In genomic region chr4:143558823-143559756, GRCh38 we compare ENCODE assay signal across 8 cellular contexts. TPM values are rescaled to one million over a fixed set of nuclear protein-coding genes. Genes with fewer than 3 reads are reported as not detected.
DNase-seq lines count a peak whose midpoint lies in the region; ATAC-seq and TF ChIP-seq lines count a peak whose summit lies in the region.

No MANE protein-coding gene starts in this region.

- H3K36me3 ChIP-seq in HUES6 (ENCODE audit: control insufficient read depth, insufficient read depth, low read length): peaks cover 12% of the 10 kb centered on the region
- H3K36me3 ChIP-seq in heart left ventricle: peaks cover 0 to 29% (median 11%) of the 10 kb centered on the region in 9 donors

- peak; percentile 82 to 92 (median 88) for ATAC-seq in heart left ventricle

- H3K9me3 Mint-ChIP-seq in Calu3 (ENCODE audit: low read depth, unreplicated experiment) (no peaks in the 10 kb centered on the region), type B pancreatic cell (no peaks in the 10 kb centered on the region)
- peaks cover 5% of the 10 kb centered on the region for H3K9me3 Mint-ChIP-seq in activated naive CD8-positive, alpha-beta T cell treated with anti-CD3 and anti-CD28 coated beads for 36 hours

- intact Hi-C loops in Calu3 (cut with micrococcal nuclease; ENCODE audit: unreplicated experiment) (loop anchor here (5.0 kb wide), 2 partner anchors 348 to 733 kb away; partner anchors contain the start of gene GYPE), heart left ventricle (cut with DNase I) (loop anchor here in 1 of 10 donors (2.0 to 5.0 kb wide), 2 partner anchors 350 to 463 kb away; no protein-coding TSS in a partner anchor)

- H3K27ac ChIP-seq in HUES6 (ENCODE audit: low read depth, low read length): no peak overlapping the region
- peak overlapping the region in 10 of 12 donors; percentile 6 to 69 (median 50) for H3K27ac ChIP-seq in heart left ventricle

- TF ChIP-seq POLR2A in heart left ventricle (IDR thresholded peaks at IDR 0.05): no peak

- no peaks in the 10 kb centered on the region for H3K4me1 Mint-ChIP-seq in Calu3 (ENCODE audit: low read depth, unreplicated experiment)
- peaks cover 41% of the 10 kb centered on the region for H3K4me1 Mint-ChIP-seq in activated naive CD8-positive, alpha-beta T cell treated with anti-CD3 and anti-CD28 coated beads for 36 hours
- H3K4me1 Mint-ChIP-seq in type B pancreatic cell (ENCODE audit: unreplicated experiment): no peaks in the 10 kb centered on the region

- no TSS peak for BruUV-seq in Calu3 (replicated peaks; lab: Mats Ljungman, UMichigan)

- H3K36me3 Mint-ChIP-seq in Calu3 (ENCODE audit: insufficient read depth, unreplicated experiment) (peaks cover 9% of the 10 kb centered on the region), type B pancreatic cell (peaks cover 10% of the 10 kb centered on the region)
- peaks cover 28% of the 10 kb centered on the region for H3K36me3 Mint-ChIP-seq in activated naive CD8-positive, alpha-beta T cell treated with anti-CD3 and anti-CD28 coated beads for 36 hours

- DNase-seq in Calu3 (peak; percentile 69), GM20000 (ENCODE audit: low spot score) (peak; percentile 83), SK-N-DZ (ENCODE audit: low spot score) (peak; percentile 84), heart left ventricle (peak; percentile 63 to 80 (median 71)), pons (ENCODE audit: low spot score) (peak; percentile 60), type B pancreatic cell (ENCODE audit: extremely low spot score, unreplicated experiment) (no peak)
- peak; percentile 71 for DNase-seq in activated naive CD8-positive, alpha-beta T cell treated with anti-CD3 and anti-CD28 coated beads for 36 hours

- H3K4me1 ChIP-seq in HUES6 (ENCODE audit: control insufficient read depth, insufficient read depth, low read length) (peaks cover 3% of the 10 kb centered on the region; the same call in 1 of the 2 replicates), heart left ventricle (peaks cover 0 to 15% (median 3%) of the 10 kb centered on the region in 12 donors)

- peaks cover 5% of the 10 kb centered on the region; the same call in 1 of the 2 replicates for H3K27me3 ChIP-seq in HUES6 (ENCODE audit: control insufficient read depth, insufficient read depth, low read length)
- H3K27me3 ChIP-seq in heart left ventricle: no peaks in the 10 kb centered on the region

- H3K27ac Mint-ChIP-seq in Calu3 (ENCODE audit: unreplicated experiment) (no peak overlapping the region), type B pancreatic cell (peak overlapping the region; percentile 87)
- peak overlapping the region; percentile 89 for H3K27ac Mint-ChIP-seq in activated naive CD8-positive, alpha-beta T cell treated with anti-CD3 and anti-CD28 coated beads for 36 hours

- H3K4me3 ChIP-seq in HUES6 (ENCODE audit: low read depth, low read length) (peak overlapping the region; percentile 70), heart left ventricle (peak overlapping the region; percentile 24 to 73 (median 66))

- peaks cover 8% of the 10 kb centered on the region for H3K27me3 Mint-ChIP-seq in Calu3 (ENCODE audit: unreplicated experiment)
- H3K27me3 Mint-ChIP-seq in activated naive CD8-positive, alpha-beta T cell treated with anti-CD3 and anti-CD28 coated beads for 36 hours: no peaks in the 10 kb centered on the region
- H3K27me3 Mint-ChIP-seq in type B pancreatic cell: peaks cover 3% of the 10 kb centered on the region

- TF ChIP-seq CTCF in Calu3 (IDR thresholded peaks at IDR 0.05; ENCODE audit: unreplicated experiment): no peak
- peak; percentile 83 for TF ChIP-seq CTCF in GM20000 (IDR thresholded peaks at IDR 0.05; ENCODE audit: extremely low read depth, missing control alignments)
- peak; percentile 32 to 85 (median 63) for TF ChIP-seq CTCF in heart left ventricle (IDR thresholded peaks at IDR 0.05)
- peak; percentile 19 for TF ChIP-seq CTCF in type B pancreatic cell (conservative IDR thresholded peaks at IDR 0.05)

- peak overlapping the region; percentile 75 for H3K9ac ChIP-seq in HUES6 (ENCODE audit: low read length)

- H3K4me3 Mint-ChIP-seq in Calu3 (ENCODE audit: low read depth, unreplicated experiment) (peak overlapping the region; percentile 73), type B pancreatic cell (peak overlapping the region; percentile 86)
- H3K4me3 Mint-ChIP-seq in activated naive CD8-positive, alpha-beta T cell treated with anti-CD3 and anti-CD28 coated beads for 36 hours: peak overlapping the region; percentile 88

- H3K9me3 ChIP-seq in HUES6 (ENCODE audit: control insufficient read depth, insufficient read depth, low read depth, low read length): no peaks in the 10 kb centered on the region
- H3K9me3 ChIP-seq in heart left ventricle: no peaks in the 10 kb centered on the region

- 2 to 13% (median 3%) methylated on average over 45 to 57 of the region's 57 CpGs for WGBS in heart left ventricle, 4 donors

- CTCF ChIA-PET in Calu3 (lab: Charles Lee): interaction anchor here (0.7 to 2.0 kb wide), 4 partner anchors 15 to 421 kb away, joined by 3 to 5 read pairs (median 4); no protein-coding TSS in a partner anchor

RNA-seq across cellular contexts. Expression of gene SMARCA5, which starts 45.6 kb away (rescaled TPM):
- 37.4 and 47.8 TPM in 2 replicates for total RNA-seq in Calu3 (2022)
- polyA plus RNA-seq in SK-N-DZ (2014; cell fraction: cytosol; rRNA removed): 50.3 and 70.0 TPM in 2 replicates
- 33.4 and 42.6 TPM in 2 replicates for polyA plus RNA-seq in SK-N-DZ (2014; cell fraction: nucleus; rRNA removed)
- total RNA-seq in activated naive CD8-positive, alpha-beta T cell treated with anti-CD3 and anti-CD28 coated beads for 36 hours: 10 to 100 TPM; 68.2 to 68.5 TPM
- 10 to 100 TPM; 21.2 to 36.3 (median 30.3) TPM for total RNA-seq in heart left ventricle
- polyA plus RNA-seq in heart left ventricle: 10 to 100 TPM in 1 of 2 donors, 1 to 10 TPM in 1; 9.1 to 18.5 TPM
- total RNA-seq in type B pancreatic cell (ENCODE audit: low replicate concordance): 52.2 and 69.2 TPM in 2 replicates
